13 cellular contexts compared by ENCODE assay signal in the genomic region with DNA sequence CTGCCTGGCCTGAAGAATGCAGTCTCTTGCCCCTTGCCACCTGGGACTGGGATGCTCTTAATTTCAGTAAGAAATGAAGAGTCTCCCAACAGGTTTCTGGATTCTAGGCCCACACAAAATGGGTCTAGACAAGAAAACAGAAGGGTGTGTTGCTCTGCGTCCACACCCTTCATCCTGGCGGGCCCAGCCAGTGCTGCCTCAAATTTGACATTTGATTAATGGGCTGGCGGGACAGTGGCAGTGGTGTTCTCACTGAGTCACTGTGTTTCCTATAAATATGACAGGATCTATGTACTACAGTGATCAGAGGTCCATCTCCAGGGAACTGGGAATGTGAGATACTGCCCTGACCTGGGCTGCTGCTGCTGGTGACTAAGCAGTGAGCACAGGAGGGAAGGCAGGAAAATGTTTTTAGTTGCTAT. TPM values are rescaled to one million over a fixed set of nuclear protein-coding genes. Genes with fewer than 3 reads are reported as not detected.
DNase-seq lines count a peak whose midpoint lies in the region; ATAC-seq and TF ChIP-seq lines count a peak whose summit lies in the region.
"Had no signal": no experiment of that assay in that cellular context is flagged by ENCODE, and none has a peak within 500 bp of the region (broad histone marks: within the 10 kb centered on the region; RNA-seq: fewer than 3 reads in every experiment).

No MANE protein-coding gene starts in this region.

- intact Hi-C loops in heart right ventricle (cut with DNase I) (loop anchor here in 9 of 10 donors (2.0 to 10.0 kb wide), 6 partner anchors 39 to 423 kb away; a partner anchor contains a TSS), vagina (cut with DNase I) (no loop called here)
- intact Hi-C loops in dendritic cell treated with granulocyte-macrophage colony-stimulating factor and Interleukin-4, amounts not matched to agents 40 ng/mL and 50 ng/mL, for 4 days (cut with micrococcal nuclease) = no loop called here

- peak overlapping the region; percentile 70 for H3K27ac Mint-ChIP-seq in dendritic cell treated with granulocyte-macrophage colony-stimulating factor and Interleukin-4, amounts not matched to agents 40 ng/mL and 50 ng/mL, for 4 days
- no peak overlapping the region for H3K27ac Mint-ChIP-seq in endothelial cell (ENCODE audit: unreplicated experiment)
- H3K27ac Mint-ChIP-seq: activated CD4-positive, alpha-beta T cell treated with anti-CD3 and anti-CD28 coated beads, Interleukin-2, amount 10 ng/mL, durations not matched to agents 24 days and 14 days had no signal

- no peak for TF ChIP-seq POLR2A in vagina (IDR thresholded peaks at IDR 0.05)

- H3K27ac ChIP-seq in heart right ventricle = peak overlapping the region in 9 of 10 donors; percentile 55 to 99 (median 97)
- H3K27ac ChIP-seq in right atrium auricular region = peak overlapping the region in 1 of 2 donors; percentile 99
- H3K27ac ChIP-seq in vagina = peak overlapping the region; percentile 99

- no peaks in the 10 kb centered on the region for H3K27me3 Mint-ChIP-seq in dendritic cell treated with granulocyte-macrophage colony-stimulating factor and Interleukin-4, amounts not matched to agents 40 ng/mL and 50 ng/mL, for 4 days
- H3K27me3 Mint-ChIP-seq in endothelial cell (ENCODE audit: unreplicated experiment) = peaks cover 3% of the 10 kb centered on the region
- H3K27me3 Mint-ChIP-seq: activated CD4-positive, alpha-beta T cell treated with anti-CD3 and anti-CD28 coated beads, Interleukin-2, amount 10 ng/mL, durations not matched to agents 24 days and 14 days had no signal

- DNase-seq in heart right ventricle = peak in 1 of 2 donors; percentile 29
- DNase-seq in right atrium auricular region (ENCODE audit: low spot score) = no peak
- DNase-seq in mucosa of gallbladder (ENCODE audit: low spot score) = peak; percentile 11
- DNase-seq in vagina (ENCODE audit: extremely low spot score in 2 of 2) = no peak
- DNase-seq in stimulated activated CD4-positive, alpha-beta T cell treated with anti-CD3 and anti-CD28 coated beads, Interleukin-4, amount 100 ng/mL, for 4 hours = no peak
- no peak for DNase-seq in endothelial cell (ENCODE audit: low spot score)

- H3K4me3 Mint-ChIP-seq in dendritic cell treated with granulocyte-macrophage colony-stimulating factor and Interleukin-4, amounts not matched to agents 40 ng/mL and 50 ng/mL, for 4 days = no peak overlapping the region
- H3K4me3 Mint-ChIP-seq in endothelial cell (ENCODE audit: unreplicated experiment) = no peak overlapping the region
- H3K4me3 Mint-ChIP-seq: activated CD4-positive, alpha-beta T cell treated with anti-CD3 and anti-CD28 coated beads, Interleukin-2, amount 10 ng/mL, durations not matched to agents 24 days and 14 days had no signal

- H3K36me3 ChIP-seq in heart right ventricle (no peaks in the 10 kb centered on the region), right atrium auricular region (no peaks in the 10 kb centered on the region), vagina (no peaks in the 10 kb centered on the region)

- 73 to 80% methylated on average over 3 of the region's 3 CpGs for WGBS in heart right ventricle, 2 donors

- peaks cover 3 to 50% (median 33%) of the 10 kb centered on the region in 9 donors for H3K4me1 ChIP-seq in heart right ventricle
- peaks cover 0 to 44% of the 10 kb centered on the region in 2 donors for H3K4me1 ChIP-seq in right atrium auricular region
- peaks cover 39% of the 10 kb centered on the region for H3K4me1 ChIP-seq in vagina

- no peak overlapping the region for H3K4me3 ChIP-seq in heart right ventricle
- no peak overlapping the region for H3K4me3 ChIP-seq in right atrium auricular region
- H3K4me3 ChIP-seq in vagina = no peak overlapping the region

- H3K9me3 ChIP-seq in heart right ventricle = no peaks in the 10 kb centered on the region
- H3K9me3 ChIP-seq in right atrium auricular region = no peaks in the 10 kb centered on the region
- no peaks in the 10 kb centered on the region for H3K9me3 ChIP-seq in vagina

- peaks cover 40% of the 10 kb centered on the region for H3K4me1 Mint-ChIP-seq in dendritic cell treated with granulocyte-macrophage colony-stimulating factor and Interleukin-4, amounts not matched to agents 40 ng/mL and 50 ng/mL, for 4 days (ENCODE audit: low read depth)
- peaks cover 25% of the 10 kb centered on the region for H3K4me1 Mint-ChIP-seq in endothelial cell (ENCODE audit: unreplicated experiment)

- ATAC-seq in heart right ventricle (no peak), HG03045 (IDR thresholded peaks at IDR 0.05; ENCODE audit: unreplicated experiment) (no peak)

- TF ChIP-seq CTCF in heart right ventricle (IDR thresholded peaks at IDR 0.05) (no peak), right atrium auricular region (IDR thresholded peaks at IDR 0.05) (no peak), vagina (IDR thresholded peaks at IDR 0.05) (no peak), endothelial cell (IDR thresholded peaks at IDR 0.05; ENCODE audit: unreplicated experiment) (no peak)

- H3K36me3 Mint-ChIP-seq in dendritic cell treated with granulocyte-macrophage colony-stimulating factor and Interleukin-4, amounts not matched to agents 40 ng/mL and 50 ng/mL, for 4 days (ENCODE audit: low read depth) = no peaks in the 10 kb centered on the region
- H3K36me3 Mint-ChIP-seq in endothelial cell (ENCODE audit: low read depth, unreplicated experiment) = no peaks in the 10 kb centered on the region

- no peaks in the 10 kb centered on the region for H3K9me3 Mint-ChIP-seq in dendritic cell treated with granulocyte-macrophage colony-stimulating factor and Interleukin-4, amounts not matched to agents 40 ng/mL and 50 ng/mL, for 4 days
- no peaks in the 10 kb centered on the region for H3K9me3 Mint-ChIP-seq in endothelial cell (ENCODE audit: unreplicated experiment)
- H3K9me3 Mint-ChIP-seq: activated CD4-positive, alpha-beta T cell treated with anti-CD3 and anti-CD28 coated beads, Interleukin-2, amount 10 ng/mL, durations not matched to agents 24 days and 14 days had no signal

- H3K27me3 ChIP-seq in heart right ventricle (no peaks in the 10 kb centered on the region), right atrium auricular region (no peaks in the 10 kb centered on the region), vagina (no peaks in the 10 kb centered on the region)

RNA-seq across cellular contexts. Expression of a gene that starts 6.5 kb away (rescaled TPM):
- total RNA-seq in heart right ventricle (under 1 TPM in 9 of 10 donors, not detected in 1; 0.16 to 0.45 (median 0.28) TPM), right atrium auricular region (not detected), mucosa of gallbladder (4.3 TPM), vagina (not detected), endothelial cell (ENCODE audit: unreplicated experiment) (0.90 TPM)
- 1 to 10 TPM in 1 of 2 donors, under 1 TPM in 1; 0.30 to 1.1 TPM for polyA plus RNA-seq in heart right ventricle
- total RNA-seq: activated CD4-positive, alpha-beta T cell treated with anti-CD3 and anti-CD28 coated beads, Interleukin-2, amount 10 ng/mL, durations not matched to agents 24 days and 14 days; endothelial cell of umbilical vein had no signal

RNA-seq across cellular contexts. Expression of a gene that starts 8.9 kb away (rescaled TPM):
- total RNA-seq in heart right ventricle (10 to 100 TPM; 22.1 to 58.4 (median 32.2) TPM), right atrium auricular region (10 to 100 TPM; 49.7 to 66.6 TPM), mucosa of gallbladder (57.5 TPM), vagina (69.2 TPM), endothelial cell (ENCODE audit: unreplicated experiment) (27.0 TPM)
- polyA plus RNA-seq in heart right ventricle = 10 to 100 TPM; 37.1 to 39.2 TPM

RNA-seq across cellular contexts. Expression of a gene that starts 37.3 kb away (rescaled TPM):
- total RNA-seq in heart right ventricle = 10 to 100 TPM; 14.2 to 24.4 (median 17.5) TPM
- 10 to 100 TPM; 21.1 to 25.2 TPM for polyA plus RNA-seq in heart right ventricle
- total RNA-seq in right atrium auricular region = 10 to 100 TPM; 14.3 to 16.0 TPM
- 124 TPM for total RNA-seq in mucosa of gallbladder
- 36.3 TPM for total RNA-seq in vagina
- total RNA-seq in endothelial cell (ENCODE audit: unreplicated experiment) = 12.5 TPM
- total RNA-seq: activated CD4-positive, alpha-beta T cell treated with anti-CD3 and anti-CD28 coated beads, Interleukin-2, amount 10 ng/mL, durations not matched to agents 24 days and 14 days had no signal

RNA-seq across cellular contexts. Expression of a gene that starts 48.5 kb away (rescaled TPM):
- not detected for total RNA-seq in heart right ventricle
- not detected for polyA plus RNA-seq in heart right ventricle
- total RNA-seq in right atrium auricular region = not detected
- not detected for total RNA-seq in mucosa of gallbladder
- not detected for total RNA-seq in vagina
- total RNA-seq in endothelial cell (ENCODE audit: unreplicated experiment) = not detected
- total RNA-seq: activated CD4-positive, alpha-beta T cell treated with anti-CD3 and anti-CD28 coated beads, Interleukin-2, amount 10 ng/mL, durations not matched to agents 24 days and 14 days; endothelial cell of umbilical vein; mesenteric fat pad; subcutaneous adipose tissue had no signal
- polyA plus RNA-seq: AG04450, endothelial cell of umbilical vein had no signal

RNA-seq across cellular contexts. Expression of a gene that starts 49.7 kb away (rescaled TPM):
- total RNA-seq in heart right ventricle = not detected
- not detected for polyA plus RNA-seq in heart right ventricle
- total RNA-seq in right atrium auricular region = not detected
- not detected for total RNA-seq in mucosa of gallbladder
- not detected for total RNA-seq in vagina
- not detected for total RNA-seq in endothelial cell (ENCODE audit: unreplicated experiment)
- total RNA-seq: activated CD4-positive, alpha-beta T cell treated with anti-CD3 and anti-CD28 coated beads, Interleukin-2, amount 10 ng/mL, durations not matched to agents 24 days and 14 days; endothelial cell of umbilical vein; mesenteric fat pad; subcutaneous adipose tissue had no signal
- polyA plus RNA-seq: AG04450, endothelial cell of umbilical vein had no signal

Comparison
In these comparisons a context has a peak if more than half of its experiments do, and no peak if none do; other contexts are left out.
1. intact Hi-C loops: an anchor here in heart right ventricle (2.0 to 10.0 kb wide); none called in dendritic cell treated with granulocyte-macrophage colony-stimulating factor and Interleukin-4, amounts not matched to agents 40 ng/mL and 50 ng/mL, for 4 days and vagina.